Comparison of ENCODE assay signal across 34 cellular contexts in genomic region chr7:7670490-7670889, GRCh38.
"Had no signal": no experiment of that assay in that cellular context is flagged by ENCODE, and none has a peak within 500 bp of the region (broad histone marks: within the 10 kb centered on the region; RNA-seq: fewer than 3 reads in every experiment).

No MANE protein-coding gene starts in this region.

- H3K27me3 ChIP-seq: adrenal gland, Peyer's patch had no signal

- H3K9me3 ChIP-seq: adrenal gland, Peyer's patch had no signal

- H3K4me1 ChIP-seq: Peyer's patch had no signal

- H3K27ac Mint-ChIP-seq: activated CD8-positive, alpha-beta memory T cell treated with anti-CD3 and anti-CD28 coated beads, Interleukin-2, amount 10 ng/mL, durations not matched to agents 7 days and 5 days; activated naive CD8-positive, alpha-beta T cell treated with anti-CD3 and anti-CD28 coated beads, Interleukin-2, amount 10 ng/mL, durations not matched to agents 7 days and 5 days; brain had no signal

- DNase-seq: activated CD4-positive, alpha-beta T cell treated with anti-CD3 and anti-CD28 coated beads for 1 hour; activated CD4-positive, alpha-beta T cell treated with anti-CD3 and anti-CD28 coated beads for 48 hours; activated CD4-positive, alpha-beta T cell treated with anti-CD3 and anti-CD28 coated beads, Interleukin-2, amount 50 U/mL, for 48 hours; activated CD4-positive, CD25-positive, alpha-beta regulatory T cell; activated CD8-positive, alpha-beta memory T cell treated with anti-CD3 and anti-CD28 coated beads for 24 hours; activated CD8-positive, alpha-beta memory T cell treated with anti-CD3 and anti-CD28 coated beads, Interleukin-2, amount 10 ng/mL, durations not matched to agents 7 days and 5 days; activated CD8-positive, alpha-beta memory T cell treated with anti-CD3 and anti-CD28 coated beads, Interleukin-2, amount 50 U/mL, for 48 hours; activated gamma-delta T cell; activated naive CD4-positive, alpha-beta T cell treated with Interleukin-2 at 50 U/mL for 16 hours; activated naive CD8-positive, alpha-beta T cell treated with anti-CD3 and anti-CD28 coated beads, Interleukin-2, amount 10 ng/mL, durations not matched to agents 7 days and 5 days; adrenal gland; caudate nucleus; cerebellar nuclear complex; KG1; MM.1S; MV-4-11; NCI-H1092; NCI-H1436 treated with DMSO at 0.1 percent for 48 hours; NCI-H1694 treated with DMSO at 0.1 percent for 48 hours; NCI-H2029; NCI-H345; NCI-H510A; NCI-H526; NCI-H748 treated with DMSO at 0.1 percent for 48 hours; NK-92 treated with Interleukin-12 subunit alpha and Interleukin-12 subunit beta, amount 100 ng/mL, for 24 hours; PC-3; Peyer's patch; RPMI8226; SHP77 treated with DMSO at 0.1 percent for 48 hours; T-cell; T-helper 17 cell had no signal

- H3K27ac ChIP-seq: adrenal gland, Peyer's patch, VCaP had no signal

- H3K4me3 ChIP-seq: adrenal gland, Peyer's patch had no signal

- H3K4me3 Mint-ChIP-seq: activated CD8-positive, alpha-beta memory T cell treated with anti-CD3 and anti-CD28 coated beads, Interleukin-2, amount 10 ng/mL, durations not matched to agents 7 days and 5 days; activated naive CD8-positive, alpha-beta T cell treated with anti-CD3 and anti-CD28 coated beads, Interleukin-2, amount 10 ng/mL, durations not matched to agents 7 days and 5 days; brain; T-cell; T-helper 17 cell had no signal

- H3K27me3 Mint-ChIP-seq: activated CD8-positive, alpha-beta memory T cell treated with anti-CD3 and anti-CD28 coated beads, Interleukin-2, amount 10 ng/mL, durations not matched to agents 7 days and 5 days; activated naive CD8-positive, alpha-beta T cell treated with anti-CD3 and anti-CD28 coated beads, Interleukin-2, amount 10 ng/mL, durations not matched to agents 7 days and 5 days; brain; T-cell; T-helper 17 cell had no signal

- H3K36me3 ChIP-seq: adrenal gland, Peyer's patch had no signal

- ATAC-seq: activated CD8-positive, alpha-beta memory T cell treated with anti-CD3 and anti-CD28 coated beads, Interleukin-2, amount 10 ng/mL, durations not matched to agents 7 days and 5 days; PC-3; SK-N-SH treated with all-trans-retinoic acid at 6 μM for 48 hours; T-cell; T-helper 17 cell had no signal
